In genomic region chr6:89034586-89035251, GRCh38 we compare ENCODE assay signal across 9 cellular contexts. TPM values are rescaled to one million over a fixed set of nuclear protein-coding genes. Genes with fewer than 3 reads are reported as not detected.
A peak's percentile ranks its signal among the peaks of the same experiment; 100 is the strongest.
DNase-seq lines count a peak whose midpoint lies in the region; ATAC-seq and TF ChIP-seq lines count a peak whose summit lies in the region.
"Had no signal": no experiment of that assay in that cellular context is flagged by ENCODE, and none has a peak within 500 bp of the region (broad histone marks: within the 10 kb centered on the region; RNA-seq: fewer than 3 reads in every experiment).

No MANE protein-coding gene starts in this region.

- H3K4me3 Mint-ChIP-seq in effector memory CD8-positive, alpha-beta T cell: no peak overlapping the region
- H3K4me3 Mint-ChIP-seq in natural killer cell: no peak overlapping the region
- H3K4me3 Mint-ChIP-seq in stimulated activated naive B cell treated with anti-CD40 and anti-IgM and Interleukin-4, amounts not matched to agents 10 μg/mL and 1 μg/mL and 100 μg/mL, for 72 hours: no peak overlapping the region
- H3K4me3 Mint-ChIP-seq: CD4-positive, alpha-beta T cell had no signal

- peaks cover 3% of the 10 kb centered on the region for H3K36me3 Mint-ChIP-seq in effector memory CD8-positive, alpha-beta T cell (ENCODE audit: insufficient read depth)
- peaks cover 14% of the 10 kb centered on the region for H3K36me3 Mint-ChIP-seq in natural killer cell
- peaks cover 9 to 14% of the 10 kb centered on the region in 2 donors for H3K36me3 Mint-ChIP-seq in stimulated activated naive B cell treated with anti-CD40 and anti-IgM and Interleukin-4, amounts not matched to agents 10 μg/mL and 1 μg/mL and 100 μg/mL, for 72 hours

- no peak overlapping the region for H3K27ac Mint-ChIP-seq in effector memory CD8-positive, alpha-beta T cell
- H3K27ac Mint-ChIP-seq in natural killer cell: no peak overlapping the region
- no peak overlapping the region for H3K27ac Mint-ChIP-seq in stimulated activated naive B cell treated with anti-CD40 and anti-IgM and Interleukin-4, amounts not matched to agents 10 μg/mL and 1 μg/mL and 100 μg/mL, for 72 hours
- H3K27ac Mint-ChIP-seq: CD4-positive, alpha-beta T cell had no signal

- TF ChIP-seq CTCF in natural killer cell (IDR thresholded peaks at IDR 0.05): no peak

- intact Hi-C loops in natural killer cell (cut with micrococcal nuclease): no loop called here

- H3K9me3 Mint-ChIP-seq in effector memory CD8-positive, alpha-beta T cell: peaks cover 7 to 17% of the 10 kb centered on the region in 2 donors
- H3K9me3 Mint-ChIP-seq in natural killer cell: peaks cover 10% of the 10 kb centered on the region in 2 donors
- peaks cover 15% of the 10 kb centered on the region in 2 donors for H3K9me3 Mint-ChIP-seq in stimulated activated naive B cell treated with anti-CD40 and anti-IgM and Interleukin-4, amounts not matched to agents 10 μg/mL and 1 μg/mL and 100 μg/mL, for 72 hours

- no peaks in the 10 kb centered on the region for H3K27me3 Mint-ChIP-seq in effector memory CD8-positive, alpha-beta T cell
- H3K27me3 Mint-ChIP-seq in natural killer cell (ENCODE audit: low read depth in 2 of 2): no peaks in the 10 kb centered on the region
- peaks cover 0 to 6% of the 10 kb centered on the region in 2 donors for H3K27me3 Mint-ChIP-seq in stimulated activated naive B cell treated with anti-CD40 and anti-IgM and Interleukin-4, amounts not matched to agents 10 μg/mL and 1 μg/mL and 100 μg/mL, for 72 hours
- H3K27me3 Mint-ChIP-seq: CD4-positive, alpha-beta T cell had no signal

- peak; percentile 55 for DNase-seq in AG08395 (ENCODE audit: low spot score)
- peak; percentile 16 for DNase-seq in NCI-H69 (lab: John Stamatoyannopoulos, UW)
- no peak for DNase-seq in effector memory CD8-positive, alpha-beta T cell
- no peak for DNase-seq in natural killer cell
- DNase-seq in stimulated activated naive B cell treated with anti-CD40 and anti-IgM and Interleukin-4, amounts not matched to agents 10 μg/mL and 1 μg/mL and 100 μg/mL, for 72 hours: no peak
- no peak for DNase-seq in activated gamma-delta T cell treated with Interleukin-2 at 50 U/mL for 16 hours
- no peak for DNase-seq in occipital lobe (lab: John Stamatoyannopoulos, UW)
- DNase-seq: CD4-positive, alpha-beta T cell had no signal

- ATAC-seq in effector memory CD8-positive, alpha-beta T cell (replicated peaks): peak; percentile 37
- ATAC-seq in natural killer cell (peak in 2 of 3 donors; percentile 22 to 80), HG03469 (IDR thresholded peaks at IDR 0.05; ENCODE audit: unreplicated experiment) (no peak)
- no peak for ATAC-seq in stimulated activated naive B cell treated with anti-CD40 and anti-IgM and Interleukin-4, amounts not matched to agents 10 μg/mL and 1 μg/mL and 100 μg/mL, for 72 hours (replicated peaks)

- no peaks in the 10 kb centered on the region for H3K4me1 Mint-ChIP-seq in effector memory CD8-positive, alpha-beta T cell (ENCODE audit: low read depth in 2 of 2)
- H3K4me1 Mint-ChIP-seq in natural killer cell: peaks cover 0 to 5% of the 10 kb centered on the region in 2 donors
- no peaks in the 10 kb centered on the region for H3K4me1 Mint-ChIP-seq in stimulated activated naive B cell treated with anti-CD40 and anti-IgM and Interleukin-4, amounts not matched to agents 10 μg/mL and 1 μg/mL and 100 μg/mL, for 72 hours

RNA-seq across cellular contexts. Expression of gene PNRC1, which starts 45.8 kb away (rescaled TPM):
- total RNA-seq in natural killer cell (100 to 1,000 TPM; 695 to 970 (median 712) TPM), occipital lobe (80.9 TPM)

Comparison
In these comparisons a context has a peak if more than half of its experiments do, and no peak if none do; other contexts are left out.
1. DNase-seq: peak in AG08395 (single experiment) and NCI-H69 (single experiment); none in effector memory CD8-positive, alpha-beta T cell (0 of 3), natural killer cell (single experiment), stimulated activated naive B cell treated with anti-CD40 and anti-IgM and Interleukin-4, amounts not matched to agents 10 μg/mL and 1 μg/mL and 100 μg/mL, for 72 hours (single experiment), activated gamma-delta T cell treated with Interleukin-2 at 50 U/mL for 16 hours (single experiment) and occipital lobe (single experiment).
2. ATAC-seq: peak in effector memory CD8-positive, alpha-beta T cell (single experiment) and natural killer cell (2 of 3); none in stimulated activated naive B cell treated with anti-CD40 and anti-IgM and Interleukin-4, amounts not matched to agents 10 μg/mL and 1 μg/mL and 100 μg/mL, for 72 hours (0 of 2) and HG03469 (single experiment).